In the genomic region with DNA sequence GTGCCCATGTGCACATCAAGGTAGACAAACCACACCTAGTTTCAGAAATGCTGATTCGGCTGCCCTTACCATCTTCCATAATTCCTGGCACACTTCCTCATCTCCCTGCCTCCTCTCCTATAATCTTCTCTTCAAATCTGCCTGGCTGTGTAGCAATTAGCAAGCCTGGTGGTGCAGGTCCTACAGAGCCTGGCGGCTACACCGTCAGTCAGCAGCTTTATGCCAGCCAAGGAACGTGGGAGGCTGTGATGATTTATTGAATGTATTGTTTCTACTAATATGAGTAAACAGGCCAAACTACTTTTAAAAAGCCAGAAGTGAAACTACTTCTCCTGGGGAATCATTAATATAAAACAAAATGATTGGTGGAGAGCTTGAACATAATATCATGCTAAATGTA, we compare ENCODE assay signal across 16 cellular contexts.
DNase-seq lines count a peak whose midpoint lies in the region; ATAC-seq lines count a peak whose summit lies in the region.
"Had no signal": no experiment of that assay in that cellular context is flagged by ENCODE, and none has a peak within 500 bp of the region (broad histone marks: within the 10 kb centered on the region; RNA-seq: fewer than 3 reads in every experiment).

No MANE protein-coding gene starts in this region.

- no peak overlapping the region for H3K4me3 ChIP-seq in CD8-positive, alpha-beta memory T cell (ENCODE audit: low read length)
- no peak overlapping the region for H3K4me3 ChIP-seq in HAP-1
- no peak overlapping the region for H3K4me3 ChIP-seq in MG63
- H3K4me3 ChIP-seq: esophagus squamous epithelium, left lung had no signal

- in situ Hi-C loops in HAP-1 (cut with MboI; ENCODE audit: low sequenced_read_pairs) = no loop called here

- H3K4me3 Mint-ChIP-seq in CD8-positive, alpha-beta memory T cell = no peak overlapping the region
- H3K4me3 Mint-ChIP-seq: activated CD4-positive, alpha-beta T cell treated with anti-CD3 and anti-CD28 coated beads, Interleukin-2, amount 10 ng/mL, durations not matched to agents 7 days and 5 days; B cell had no signal

- peaks cover 0 to 5% (median 2%) of the 10 kb centered on the region in 5 donors for H3K9me3 Mint-ChIP-seq in CD8-positive, alpha-beta memory T cell
- H3K9me3 Mint-ChIP-seq: activated CD4-positive, alpha-beta T cell treated with anti-CD3 and anti-CD28 coated beads, Interleukin-2, amount 10 ng/mL, durations not matched to agents 7 days and 5 days had no signal

- no peak overlapping the region for H3K27ac Mint-ChIP-seq in CD8-positive, alpha-beta memory T cell
- H3K27ac Mint-ChIP-seq: activated CD4-positive, alpha-beta T cell treated with anti-CD3 and anti-CD28 coated beads, Interleukin-2, amount 10 ng/mL, durations not matched to agents 7 days and 5 days; B cell had no signal

- H3K4me1 Mint-ChIP-seq in CD8-positive, alpha-beta memory T cell = no peaks in the 10 kb centered on the region
- H3K4me1 Mint-ChIP-seq: activated CD4-positive, alpha-beta T cell treated with anti-CD3 and anti-CD28 coated beads, Interleukin-2, amount 10 ng/mL, durations not matched to agents 7 days and 5 days had no signal

- DNase-seq in NCI-H1105 treated with DMSO at 0.1 percent for 48 hours (lab: John Stamatoyannopoulos, UW) (peak; percentile 30), NCI-H1105 (lab: John Stamatoyannopoulos, UW) (no peak), NCI-H69 (lab: John Stamatoyannopoulos, UW) (peak; percentile 94), kidney glomerular epithelial cell (lab: John Stamatoyannopoulos, UW) (peak; percentile 10), HAP-1 (ENCODE audit: low spot score in 2 of 2) (no peak), MG63 (no peak)
- DNase-seq in CD8-positive, alpha-beta memory T cell = no peak
- DNase-seq: activated CD4-positive, alpha-beta T cell treated with anti-CD3 and anti-CD28 coated beads, Interleukin-2, amount 10 ng/mL, durations not matched to agents 7 days and 5 days; amygdala; central memory CD4-positive, alpha-beta T cell; esophagus squamous epithelium; left lung had no signal

- H3K4me1 ChIP-seq in CD8-positive, alpha-beta memory T cell (ENCODE audit: insufficient read depth, low read length) = no peaks in the 10 kb centered on the region
- no peaks in the 10 kb centered on the region for H3K4me1 ChIP-seq in HAP-1
- H3K4me1 ChIP-seq: left lung had no signal

- no peaks in the 10 kb centered on the region for H3K36me3 ChIP-seq in CD8-positive, alpha-beta memory T cell (ENCODE audit: insufficient read depth, low read length)
- H3K36me3 ChIP-seq in HAP-1 (replicated peaks) (no peaks in the 10 kb centered on the region), MG63 (no peaks in the 10 kb centered on the region)
- H3K36me3 ChIP-seq: esophagus squamous epithelium, left lung, neutrophil had no signal

- H3K27me3 ChIP-seq in CD8-positive, alpha-beta memory T cell (ENCODE audit: insufficient read depth, low read length, poor library complexity, severe bottlenecking) = no peaks in the 10 kb centered on the region
- H3K27me3 ChIP-seq in HAP-1 (ENCODE audit: low read depth) = no peaks in the 10 kb centered on the region
- 0 out of 2 replicates have a peak, but pooled peaks cover 2% of the 10 kb centered on the region for H3K27me3 ChIP-seq in MG63
- H3K27me3 ChIP-seq: esophagus squamous epithelium, left lung, neutrophil had no signal

- CTCF ChIA-PET in CD8-positive, alpha-beta memory T cell (lab: Charles Lee) = no interaction called here

- no peaks in the 10 kb centered on the region for H3K36me3 Mint-ChIP-seq in CD8-positive, alpha-beta memory T cell

- peak; percentile 67 for ATAC-seq in HG02642 (IDR thresholded peaks at IDR 0.05; ENCODE audit: poor library complexity, unreplicated experiment)
- ATAC-seq: HepG2, left lung had no signal

- H3K27me3 Mint-ChIP-seq in CD8-positive, alpha-beta memory T cell = peaks cover 2 to 8% of the 10 kb centered on the region in 2 donors
- H3K27me3 Mint-ChIP-seq: B cell had no signal

- H3K9me3 ChIP-seq in CD8-positive, alpha-beta memory T cell (ENCODE audit: low read length) = no peaks in the 10 kb centered on the region
- no peaks in the 10 kb centered on the region for H3K9me3 ChIP-seq in HAP-1
- no peaks in the 10 kb centered on the region; the same call in 1 of the 2 replicates for H3K9me3 ChIP-seq in MG63
- H3K9me3 ChIP-seq: esophagus squamous epithelium, left lung, neutrophil had no signal

- H3K27ac ChIP-seq in CD8-positive, alpha-beta memory T cell (ENCODE audit: low read depth, low read length) = no peak overlapping the region
- H3K27ac ChIP-seq: esophagus squamous epithelium, left lung, neutrophil had no signal

- POLR2A ChIA-PET in CD8-positive, alpha-beta memory T cell (lab: Charles Lee) = no interaction called here

Comparison
In these comparisons a context has a peak if more than half of its experiments do, and no peak if none do; other contexts are left out.
1. DNase-seq: peak in NCI-H1105 treated with DMSO at 0.1 percent for 48 hours (single experiment), NCI-H69 (single experiment) and kidney glomerular epithelial cell (single experiment); none in NCI-H1105 (single experiment), CD8-positive, alpha-beta memory T cell (0 of 5), HAP-1 (0 of 2) and MG63 (single experiment).